ENCODE assay signal across 16 cellular contexts in the genomic region with DNA sequence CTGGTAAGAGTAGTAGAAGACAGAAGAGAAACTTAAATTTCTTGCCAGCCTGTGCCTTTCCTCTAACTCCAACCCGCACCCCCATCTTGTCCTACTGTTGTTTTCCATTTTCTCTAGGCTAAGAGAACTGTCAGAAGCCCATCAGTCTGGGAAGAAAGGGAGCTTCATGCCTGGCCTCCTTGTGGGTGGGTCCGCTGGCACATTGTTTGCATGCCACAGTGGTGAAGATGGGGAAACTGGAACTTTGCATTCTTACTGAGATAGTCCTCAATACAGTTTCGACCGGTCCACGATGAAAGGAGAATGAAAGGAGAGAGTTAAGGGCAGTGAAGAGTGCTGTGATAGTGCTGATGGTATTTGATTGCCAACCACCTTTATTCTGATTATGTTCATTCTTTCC.
DNase-seq lines count a peak whose midpoint lies in the region; ATAC-seq and TF ChIP-seq lines count a peak whose summit lies in the region.
"Had no signal": no experiment of that assay in that cellular context is flagged by ENCODE, and none has a peak within 500 bp of the region (broad histone marks: within the 10 kb centered on the region; RNA-seq: fewer than 3 reads in every experiment).

No MANE protein-coding gene starts in this region.

- H3K4me3 Mint-ChIP-seq in GM23338: peak overlapping the region; percentile 58; the same call in 2 of the 3 replicates
- H3K4me3 Mint-ChIP-seq: activated B cell treated with CpG ODN at 0.5 μM for 24 hours had no signal

- H3K36me3 ChIP-seq in GM23338 (ENCODE audit: insufficient read depth): no peaks in the 10 kb centered on the region
- H3K36me3 ChIP-seq in adipocyte (ENCODE audit: control insufficient read depth, insufficient read depth, low read length, severe bottlenecking): peaks cover 4% of the 10 kb centered on the region
- H3K36me3 ChIP-seq in tibial nerve: no peaks in the 10 kb centered on the region

- H3K27ac ChIP-seq in GM23338 (ENCODE audit: low read depth): peak overlapping the region; percentile 94
- H3K27ac ChIP-seq in tibial nerve: peak overlapping the region in 3 of 4 donors; percentile 45 to 90 (median 72)
- H3K27ac ChIP-seq: right atrium auricular region had no signal

- TF ChIP-seq CTCF in GM23338 (conservative IDR thresholded peaks at IDR 0.05; ENCODE audit: low read depth in 2 of 2): no peak
- no peak for TF ChIP-seq CTCF in tibial nerve (IDR thresholded peaks at IDR 0.05)

- peak; percentile 6 for ATAC-seq in GM23338
- ATAC-seq: K562 had no signal

- peak overlapping the region; percentile 72 for H3K4me2 ChIP-seq in GM23338

- no peaks in the 10 kb centered on the region for H3K9me2 ChIP-seq in GM23338 (ENCODE audit: insufficient read depth)

- H3K36me3 Mint-ChIP-seq in GM23338 (ENCODE audit: low read depth): peaks cover 12% of the 10 kb centered on the region; the same call in 2 of the 3 replicates

- TF ChIP-seq EP300 in tibial nerve (IDR thresholded peaks at IDR 0.05): no peak

- DNase-seq in GM23338 (ENCODE audit: low spot score) (peak; percentile 52), adipocyte (ENCODE audit: low read depth) (peak; percentile 46), kidney glomerular epithelial cell (lab: John Stamatoyannopoulos, UW) (peak; percentile 24), tibial nerve (ENCODE audit: low spot score in 2 of 2) (no peak), NCI-H526 (lab: John Stamatoyannopoulos, UW) (no peak), Ammon's horn (ENCODE audit: low spot score) (no peak)
- DNase-seq in activated CD4-positive, alpha-beta T cell treated with anti-CD3 and anti-CD28 coated beads, Interleukin-2, amount 50 U/mL, for 4 hours: no peak
- DNase-seq: activated B cell treated with CpG ODN at 0.5 μM for 24 hours; amygdala; DMS153; foreskin melanocyte; NCI-H1092 treated with DMSO at 0.1 percent for 48 hours; NK-92 treated with Interleukin-12 subunit alpha and Interleukin-12 subunit beta, amount 100 ng/mL, for 24 hours; substantia nigra had no signal

- no peaks in the 10 kb centered on the region for H3K27me3 ChIP-seq in GM23338 (ENCODE audit: insufficient read depth)
- H3K27me3 ChIP-seq in adipocyte (replicated peaks; ENCODE audit: control insufficient read depth, insufficient read depth, low read length): no peaks in the 10 kb centered on the region
- no peaks in the 10 kb centered on the region for H3K27me3 ChIP-seq in tibial nerve
- H3K27me3 ChIP-seq: right atrium auricular region had no signal

- peak overlapping the region; percentile 95 for H3K27ac Mint-ChIP-seq in GM23338
- H3K27ac Mint-ChIP-seq: activated B cell treated with CpG ODN at 0.5 μM for 24 hours had no signal

- H3K27me3 Mint-ChIP-seq in GM23338 (ENCODE audit: insufficient read depth, low read depth, poor library complexity): peaks cover 7% of the 10 kb centered on the region
- H3K27me3 Mint-ChIP-seq: activated B cell treated with CpG ODN at 0.5 μM for 24 hours had no signal

- H3F3A ChIP-seq in GM23338 (replicated peaks; ENCODE audit: low read depth): peaks cover 10% of the 10 kb centered on the region; the same call in 1 of the 2 replicates

- no peaks in the 10 kb centered on the region; the same call in 1 of the 2 replicates for H3K79me2 ChIP-seq in GM23338 (replicated peaks; ENCODE audit: insufficient read depth)

- H3K9me3 ChIP-seq in adipocyte (ENCODE audit: control insufficient read depth, low read length) (no peaks in the 10 kb centered on the region), tibial nerve (no peaks in the 10 kb centered on the region)
- H3K9me3 ChIP-seq: right atrium auricular region had no signal

- no peaks in the 10 kb centered on the region for H3K9me3 Mint-ChIP-seq in GM23338
- H3K9me3 Mint-ChIP-seq: activated B cell treated with CpG ODN at 0.5 μM for 24 hours had no signal

- no peaks in the 10 kb centered on the region for H4K20me1 ChIP-seq in GM23338 (replicated peaks; ENCODE audit: insufficient read depth)

- H3K4me3 ChIP-seq in GM23338 (no peak overlapping the region; the same call in 1 of the 2 replicates), adipocyte (ENCODE audit: low read length) (no peak overlapping the region), tibial nerve (no peak overlapping the region)
- H3K4me3 ChIP-seq: K562, right atrium auricular region had no signal

- H3K9ac ChIP-seq in adipocyte (ENCODE audit: low read length): no peak overlapping the region

- no peak overlapping the region for H2AFZ ChIP-seq in GM23338

- H3K4me1 ChIP-seq in GM23338 (ENCODE audit: insufficient read depth) (peaks cover 65% of the 10 kb centered on the region), adipocyte (ENCODE audit: control insufficient read depth, insufficient read depth, low read length) (peaks cover 39% of the 10 kb centered on the region), tibial nerve (peaks cover 8 to 99% (median 74%) of the 10 kb centered on the region in 4 donors)

- 52 to 58% methylated on average over 5 of the region's 5 CpGs for WGBS in tibial nerve, 2 donors

- peaks cover 73% of the 10 kb centered on the region for H3K4me1 Mint-ChIP-seq in GM23338
- H3K4me1 Mint-ChIP-seq: activated B cell treated with CpG ODN at 0.5 μM for 24 hours had no signal

- no peak for TF ChIP-seq POLR2A in tibial nerve (IDR thresholded peaks at IDR 0.05)

TF ChIP-seq in GM23338, 12 proteins besides CTCF, POLR2A, EP300 and RAD21:
- TF ChIP-seq EZH2phosphoT487 (IDR thresholded peaks at IDR 0.05; ENCODE audit: unreplicated experiment) (no peak), POLR2AphosphoS5 (IDR thresholded peaks at IDR 0.05; ENCODE audit: low read depth) (no peak), STAT1 (IDR thresholded peaks at IDR 0.05; ENCODE audit: unreplicated experiment) (no peak), JUNB (IDR thresholded peaks at IDR 0.05; ENCODE audit: unreplicated experiment) (no peak), ZNF114 (CRISPR knock-in tag; IDR thresholded peaks at IDR 0.05) (no peak)
- TF ChIP-seq, protein P1, sequence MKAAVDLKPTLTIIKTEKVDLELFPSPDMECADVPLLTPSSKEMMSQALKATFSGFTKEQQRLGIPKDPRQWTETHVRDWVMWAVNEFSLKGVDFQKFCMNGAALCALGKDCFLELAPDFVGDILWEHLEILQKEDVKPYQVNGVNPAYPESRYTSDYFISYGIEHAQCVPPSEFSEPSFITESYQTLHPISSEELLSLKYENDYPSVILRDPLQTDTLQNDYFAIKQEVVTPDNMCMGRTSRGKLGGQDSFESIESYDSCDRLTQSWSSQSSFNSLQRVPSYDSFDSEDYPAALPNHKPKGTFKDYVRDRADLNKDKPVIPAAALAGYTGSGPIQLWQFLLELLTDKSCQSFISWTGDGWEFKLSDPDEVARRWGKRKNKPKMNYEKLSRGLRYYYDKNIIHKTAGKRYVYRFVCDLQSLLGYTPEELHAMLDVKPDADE (IDR thresholded peaks at IDR 0.05): no peak
- TF ChIP-seq, protein P2, sequence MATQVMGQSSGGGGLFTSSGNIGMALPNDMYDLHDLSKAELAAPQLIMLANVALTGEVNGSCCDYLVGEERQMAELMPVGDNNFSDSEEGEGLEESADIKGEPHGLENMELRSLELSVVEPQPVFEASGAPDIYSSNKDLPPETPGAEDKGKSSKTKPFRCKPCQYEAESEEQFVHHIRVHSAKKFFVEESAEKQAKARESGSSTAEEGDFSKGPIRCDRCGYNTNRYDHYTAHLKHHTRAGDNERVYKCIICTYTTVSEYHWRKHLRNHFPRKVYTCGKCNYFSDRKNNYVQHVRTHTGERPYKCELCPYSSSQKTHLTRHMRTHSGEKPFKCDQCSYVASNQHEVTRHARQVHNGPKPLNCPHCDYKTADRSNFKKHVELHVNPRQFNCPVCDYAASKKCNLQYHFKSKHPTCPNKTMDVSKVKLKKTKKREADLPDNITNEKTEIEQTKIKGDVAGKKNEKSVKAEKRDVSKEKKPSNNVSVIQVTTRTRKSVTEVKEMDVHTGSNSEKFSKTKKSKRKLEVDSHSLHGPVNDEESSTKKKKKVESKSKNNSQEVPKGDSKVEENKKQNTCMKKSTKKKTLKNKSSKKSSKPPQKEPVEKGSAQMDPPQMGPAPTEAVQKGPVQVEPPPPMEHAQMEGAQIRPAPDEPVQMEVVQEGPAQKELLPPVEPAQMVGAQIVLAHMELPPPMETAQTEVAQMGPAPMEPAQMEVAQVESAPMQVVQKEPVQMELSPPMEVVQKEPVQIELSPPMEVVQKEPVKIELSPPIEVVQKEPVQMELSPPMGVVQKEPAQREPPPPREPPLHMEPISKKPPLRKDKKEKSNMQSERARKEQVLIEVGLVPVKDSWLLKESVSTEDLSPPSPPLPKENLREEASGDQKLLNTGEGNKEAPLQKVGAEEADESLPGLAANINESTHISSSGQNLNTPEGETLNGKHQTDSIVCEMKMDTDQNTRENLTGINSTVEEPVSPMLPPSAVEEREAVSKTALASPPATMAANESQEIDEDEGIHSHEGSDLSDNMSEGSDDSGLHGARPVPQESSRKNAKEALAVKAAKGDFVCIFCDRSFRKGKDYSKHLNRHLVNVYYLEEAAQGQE (IDR thresholded peaks at IDR 0.05; ENCODE audit: unreplicated experiment): no peak

Comparison
In these comparisons a context has a peak if more than half of its experiments do, and no peak if none do; other contexts are left out.
1. DNase-seq: peak in GM23338 (single experiment), adipocyte (single experiment) and kidney glomerular epithelial cell (single experiment); none in tibial nerve (0 of 2), activated CD4-positive, alpha-beta T cell treated with anti-CD3 and anti-CD28 coated beads, Interleukin-2, amount 50 U/mL, for 4 hours (0 of 2), NCI-H526 (0 of 2) and Ammon's horn (single experiment).